In genomic region chr22:45497746-45498145, GRCh38 we compare ENCODE assay signal across 1 cellular context.
TF ChIP-seq lines count a peak whose summit lies in the region.

No MANE protein-coding gene starts in this region.

TF ChIP-seq in IMR-90, 13 proteins besides CTCF, POLR2A, EP300 and RAD21:
- TF ChIP-seq MAFK (IDR thresholded peaks at IDR 0.05; ENCODE audit: low read depth, low read length), result no peak
- TF ChIP-seq SMC3 (IDR thresholded peaks at IDR 0.05; ENCODE audit: low read depth, low read length), result no peak
- no peak for TF ChIP-seq CEBPB (IDR thresholded peaks at IDR 0.05; ENCODE audit: low read depth, low read length)
- TF ChIP-seq, protein P1, sequence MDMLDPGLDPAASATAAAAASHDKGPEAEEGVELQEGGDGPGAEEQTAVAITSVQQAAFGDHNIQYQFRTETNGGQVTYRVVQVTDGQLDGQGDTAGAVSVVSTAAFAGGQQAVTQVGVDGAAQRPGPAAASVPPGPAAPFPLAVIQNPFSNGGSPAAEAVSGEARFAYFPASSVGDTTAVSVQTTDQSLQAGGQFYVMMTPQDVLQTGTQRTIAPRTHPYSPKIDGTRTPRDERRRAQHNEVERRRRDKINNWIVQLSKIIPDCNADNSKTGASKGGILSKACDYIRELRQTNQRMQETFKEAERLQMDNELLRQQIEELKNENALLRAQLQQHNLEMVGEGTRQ (IDR thresholded peaks at IDR 0.05; ENCODE audit: low read depth, low read length), result no peak
- TF ChIP-seq FOS (IDR thresholded peaks at IDR 0.05; ENCODE audit: low read depth, low read length), result no peak
- no peak for TF ChIP-seq NFE2L2 (IDR thresholded peaks at IDR 0.05; ENCODE audit: low read depth, low read length)
- TF ChIP-seq RCOR1 (IDR thresholded peaks at IDR 0.05; ENCODE audit: insufficient replicate concordance, low read length), result no peak
- no peak for TF ChIP-seq MAZ (IDR thresholded peaks at IDR 0.05; ENCODE audit: borderline replicate concordance, low read depth, low read length)
- TF ChIP-seq CHD1 (IDR thresholded peaks at IDR 0.05; ENCODE audit: low read depth, low read length), result no peak
- TF ChIP-seq MXI1 (IDR thresholded peaks at IDR 0.05; ENCODE audit: borderline replicate concordance, low read depth, low read length), result no peak
- TF ChIP-seq BHLHE40 (IDR thresholded peaks at IDR 0.05; ENCODE audit: low read depth, low read length), result no peak
- no peak for TF ChIP-seq RFX5 (IDR thresholded peaks at IDR 0.05; ENCODE audit: low read depth, low read length)
- TF ChIP-seq, protein P2, sequence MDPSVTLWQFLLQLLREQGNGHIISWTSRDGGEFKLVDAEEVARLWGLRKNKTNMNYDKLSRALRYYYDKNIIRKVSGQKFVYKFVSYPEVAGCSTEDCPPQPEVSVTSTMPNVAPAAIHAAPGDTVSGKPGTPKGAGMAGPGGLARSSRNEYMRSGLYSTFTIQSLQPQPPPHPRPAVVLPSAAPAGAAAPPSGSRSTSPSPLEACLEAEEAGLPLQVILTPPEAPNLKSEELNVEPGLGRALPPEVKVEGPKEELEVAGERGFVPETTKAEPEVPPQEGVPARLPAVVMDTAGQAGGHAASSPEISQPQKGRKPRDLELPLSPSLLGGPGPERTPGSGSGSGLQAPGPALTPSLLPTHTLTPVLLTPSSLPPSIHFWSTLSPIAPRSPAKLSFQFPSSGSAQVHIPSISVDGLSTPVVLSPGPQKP (IDR thresholded peaks at IDR 0.05; ENCODE audit: borderline replicate concordance, low read depth, low read length), result no peak
